8 cellular contexts compared by ENCODE assay signal in genomic region chr16:70800798-70801480, GRCh38. TPM values are rescaled to one million over a fixed set of nuclear protein-coding genes. Genes with fewer than 3 reads are reported as not detected.
DNase-seq lines count a peak whose midpoint lies in the region; ATAC-seq and TF ChIP-seq lines count a peak whose summit lies in the region.

Gene VAC14, minus strand, starts transcription at chr16:70801158. Its CDS starts 258 bp downstream, at chr16:70800900.

- peaks cover 13% of the 10 kb centered on the region for H3K4me1 ChIP-seq in muscle layer of colon (ENCODE audit: insufficient read depth, low read length)

- H3K9me3 ChIP-seq in muscle layer of colon (ENCODE audit: low read length) = no peaks in the 10 kb centered on the region

- no peaks in the 10 kb centered on the region for H3K27me3 ChIP-seq in muscle layer of colon (ENCODE audit: control insufficient read depth in 1 of 2, insufficient read depth in 2 of 2, low read length in 2 of 2)

- no peaks in the 10 kb centered on the region for H3K9me3 Mint-ChIP-seq in activated T-cell treated with anti-CD3 and anti-CD28 coated beads, Interleukin-2, amount 50 U/mL, for 24 hours

- H3K27ac Mint-ChIP-seq in activated T-cell treated with anti-CD3 and anti-CD28 coated beads, Interleukin-2, amount 50 U/mL, for 24 hours = peak within 1 kb of the TSS; percentile 93

- no peaks in the 10 kb centered on the region for H3K27me3 Mint-ChIP-seq in activated T-cell treated with anti-CD3 and anti-CD28 coated beads, Interleukin-2, amount 50 U/mL, for 24 hours

- peak; percentile 95 for ATAC-seq in GM21723 (IDR thresholded peaks at IDR 0.05; ENCODE audit: unreplicated experiment)
- ATAC-seq in esophagus mucosa = peak; percentile 99

- peaks cover 50% of the 10 kb centered on the region for H3K4me1 Mint-ChIP-seq in activated T-cell treated with anti-CD3 and anti-CD28 coated beads, Interleukin-2, amount 50 U/mL, for 24 hours (ENCODE audit: low read depth)

- peak within 1 kb of the TSS; percentile 94 for H3K4me3 Mint-ChIP-seq in activated T-cell treated with anti-CD3 and anti-CD28 coated beads, Interleukin-2, amount 50 U/mL, for 24 hours

- no peaks in the 10 kb centered on the region for H3K36me3 ChIP-seq in muscle layer of colon (ENCODE audit: insufficient read depth, low read length)

- H3K36me3 Mint-ChIP-seq in activated T-cell treated with anti-CD3 and anti-CD28 coated beads, Interleukin-2, amount 50 U/mL, for 24 hours (ENCODE audit: low read depth) = peaks cover 32% of the 10 kb centered on the region

- H3K9ac ChIP-seq in muscle layer of colon (ENCODE audit: low read length) = peak within 1 kb of the TSS; percentile 71

- H3K27ac ChIP-seq in muscle layer of colon (ENCODE audit: low read depth, low read length) = peak within 1 kb of the TSS; percentile 50

- DNase-seq in DMS53 (lab: John Stamatoyannopoulos, UW) (peak; percentile 95), KG1 (lab: John Stamatoyannopoulos, UW) (peak; percentile 80)
- peak; percentile 98 for DNase-seq in activated T-cell treated with anti-CD3 and anti-CD28 coated beads, Interleukin-2, amount 50 U/mL, for 24 hours
- DNase-seq in stimulated activated CD8-positive, alpha-beta memory T cell treated with anti-CD3 and anti-CD28 coated beads, Interleukin-7, amount 100 ng/mL, for 24 hours (ENCODE audit: low read depth) = peak; percentile 93

- H3K4me3 ChIP-seq in muscle layer of colon (ENCODE audit: low read depth in 1 of 2, low read length in 2 of 2) = peak within 1 kb of the TSS; percentile 91 to 98

TF ChIP-seq in PFSK-1, 5 proteins besides CTCF, POLR2A, EP300 and RAD21:
- TF ChIP-seq POLR2AphosphoS5 (IDR thresholded peaks at IDR 0.05; ENCODE audit: low read depth, low read length) (peak; percentile 72), SIN3A (IDR thresholded peaks at IDR 0.05; ENCODE audit: borderline replicate concordance, insufficient read depth, low read length) (peak; percentile 86; the same call in 1 of the 2 replicates), TAF1 (IDR thresholded peaks at IDR 0.05; ENCODE audit: borderline replicate concordance, insufficient read depth, low read length) (peak; percentile 85; the same call in 1 of the 2 replicates), FOXP2 (optimal IDR thresholded peaks at IDR 0.05; ENCODE audit: borderline replicate concordance, extremely low read depth, extremely low read length, insufficient read depth) (no peak)

RNA-seq across cellular contexts. Expression of gene VAC14, which starts in this region (rescaled TPM):
- 28.3 TPM for polyA plus RNA-seq in PFSK-1 (2012; ENCODE audit: insufficient read length, low read depth)
- 22.0 TPM for total RNA-seq in esophagus mucosa

Comparison
In these comparisons a context has a peak if more than half of its experiments do, and no peak if none do; other contexts are left out.
1. Peak in every context shown above with its lines: DNase-seq, ATAC-seq, H3K4me3 ChIP-seq and H3K27ac ChIP-seq.